In genomic region chr5:135544666-135545045, GRCh38 we compare ENCODE assay signal across 1 cellular context.
TF ChIP-seq lines count a peak whose summit lies in the region.

No MANE protein-coding gene starts in this region.

TF ChIP-seq in HepG2, 621 proteins besides CTCF, POLR2A, EP300 and RAD21 (continued from another document):
- TF ChIP-seq PREB (CRISPR knock-in tag; IDR thresholded peaks at IDR 0.05): no peak
- no peak for TF ChIP-seq ZNF207 (IDR thresholded peaks at IDR 0.05; ENCODE audit: borderline replicate concordance)
